Comparison of ENCODE assay signal across 16 cellular contexts in the genomic region with DNA sequence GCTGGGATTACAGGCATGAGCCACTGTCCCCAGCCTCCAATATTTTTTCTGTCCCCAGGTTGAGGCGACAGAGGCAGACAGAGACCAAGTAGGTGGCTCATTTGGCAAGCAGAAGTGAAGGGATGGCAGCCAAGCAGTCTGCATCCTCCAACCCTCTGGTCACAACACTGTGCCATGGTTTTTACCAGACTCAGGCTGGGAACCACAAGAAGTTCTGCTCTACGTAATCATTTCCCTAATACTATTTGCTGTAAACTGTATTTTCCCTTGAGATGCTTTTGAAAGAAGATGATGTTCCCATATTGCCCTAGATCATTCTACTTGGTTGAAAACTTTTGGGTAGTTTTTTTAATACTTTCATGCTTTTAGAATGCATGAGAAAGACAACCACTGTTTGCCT. TPM values are rescaled to one million over a fixed set of nuclear protein-coding genes. Genes with fewer than 3 reads are reported as not detected.
DNase-seq lines count a peak whose midpoint lies in the region; ATAC-seq and TF ChIP-seq lines count a peak whose summit lies in the region.
"Had no signal": no experiment of that assay in that cellular context is flagged by ENCODE, and none has a peak within 500 bp of the region (broad histone marks: within the 10 kb centered on the region; RNA-seq: fewer than 3 reads in every experiment).

No MANE protein-coding gene starts in this region.

- no peaks in the 10 kb centered on the region for H3K27me3 Mint-ChIP-seq in natural killer cell treated with Interleukin-12 subunit alpha and Interleukin-12 subunit beta and Interleukin-15 and Interleukin-18, amount 100 ng/mL, for 72 hours
- H3K27me3 Mint-ChIP-seq in natural killer cell (ENCODE audit: low read depth in 2 of 2): no peaks in the 10 kb centered on the region
- no peaks in the 10 kb centered on the region for H3K27me3 Mint-ChIP-seq in stimulated activated naive B cell treated with anti-CD40 and anti-IgM and Interleukin-4, amounts not matched to agents 10 μg/mL and 1 μg/mL and 100 μg/mL, for 72 hours
- H3K27me3 Mint-ChIP-seq: central memory CD8-positive, alpha-beta T cell; type B pancreatic cell had no signal

- H3K36me3 Mint-ChIP-seq in natural killer cell treated with Interleukin-12 subunit alpha and Interleukin-12 subunit beta and Interleukin-15 and Interleukin-18, amount 100 ng/mL, for 72 hours: no peaks in the 10 kb centered on the region
- H3K36me3 Mint-ChIP-seq in natural killer cell: no peaks in the 10 kb centered on the region
- peaks cover 0 to 3% of the 10 kb centered on the region in 2 donors for H3K36me3 Mint-ChIP-seq in stimulated activated naive B cell treated with anti-CD40 and anti-IgM and Interleukin-4, amounts not matched to agents 10 μg/mL and 1 μg/mL and 100 μg/mL, for 72 hours
- H3K36me3 Mint-ChIP-seq: activated naive CD4-positive, alpha-beta T cell treated with anti-CD3 and anti-CD28 coated beads, Interleukin-2, amount 50 U/mL, for 72 hours; naive B cell; type B pancreatic cell had no signal

- H3K27ac Mint-ChIP-seq in natural killer cell treated with Interleukin-12 subunit alpha and Interleukin-12 subunit beta and Interleukin-15 and Interleukin-18, amount 100 ng/mL, for 72 hours: peak overlapping the region; percentile 42 to 43
- H3K27ac Mint-ChIP-seq in natural killer cell: no peak overlapping the region
- H3K27ac Mint-ChIP-seq in stimulated activated naive B cell treated with anti-CD40 and anti-IgM and Interleukin-4, amounts not matched to agents 10 μg/mL and 1 μg/mL and 100 μg/mL, for 72 hours: peak overlapping the region; percentile 16
- H3K27ac Mint-ChIP-seq: activated naive CD4-positive, alpha-beta T cell treated with anti-CD3 and anti-CD28 coated beads, Interleukin-2, amount 50 U/mL, for 72 hours; naive B cell; type B pancreatic cell had no signal

- H3K4me3 Mint-ChIP-seq in natural killer cell treated with Interleukin-12 subunit alpha and Interleukin-12 subunit beta and Interleukin-15 and Interleukin-18, amount 100 ng/mL, for 72 hours: peak overlapping the region; percentile 27
- no peak overlapping the region for H3K4me3 Mint-ChIP-seq in natural killer cell
- peak overlapping the region in 1 of 2 donors; percentile 9 for H3K4me3 Mint-ChIP-seq in stimulated activated naive B cell treated with anti-CD40 and anti-IgM and Interleukin-4, amounts not matched to agents 10 μg/mL and 1 μg/mL and 100 μg/mL, for 72 hours
- H3K4me3 Mint-ChIP-seq: central memory CD8-positive, alpha-beta T cell; naive B cell; type B pancreatic cell had no signal

- DNase-seq in natural killer cell treated with Interleukin-12 subunit alpha and Interleukin-12 subunit beta and Interleukin-15 and Interleukin-18, amount 100 ng/mL, for 72 hours (ENCODE audit: low spot score): no peak
- no peak for DNase-seq in natural killer cell
- DNase-seq in stimulated activated naive B cell treated with anti-CD40 and anti-IgM and Interleukin-4, amounts not matched to agents 10 μg/mL and 1 μg/mL and 100 μg/mL, for 72 hours: peak; percentile 49
- no peak for DNase-seq in T-helper 9 cell
- no peak for DNase-seq in UCSD-AML1 (lab: John Stamatoyannopoulos, UW; ENCODE audit: unreplicated experiment)
- no peak for DNase-seq in dermis blood vessel endothelial cell
- DNase-seq: DMS 273 treated with DMSO at 0.1 percent for 48 hours, left ventricle myocardium inferior, naive B cell, psoas muscle, SHP77 treated with DMSO at 0.1 percent for 48 hours had no signal

- peak in 1 of 2 donors; percentile 34 for ATAC-seq in natural killer cell treated with Interleukin-12 subunit alpha and Interleukin-12 subunit beta and Interleukin-15 and Interleukin-18, amount 100 ng/mL, for 72 hours
- no peak for ATAC-seq in natural killer cell
- peak; percentile 44 for ATAC-seq in GM21786 (IDR thresholded peaks at IDR 0.05; ENCODE audit: unreplicated experiment)
- peak; percentile 20 for ATAC-seq in HG03442 (IDR thresholded peaks at IDR 0.05; ENCODE audit: unreplicated experiment)
- ATAC-seq in stimulated activated naive B cell treated with anti-CD40 and anti-IgM and Interleukin-4, amounts not matched to agents 10 μg/mL and 1 μg/mL and 100 μg/mL, for 72 hours (replicated peaks): peak; percentile 73
- ATAC-seq: activated naive CD4-positive, alpha-beta T cell treated with anti-CD3 and anti-CD28 coated beads, Interleukin-2, amount 50 U/mL, for 72 hours; psoas muscle had no signal

- intact Hi-C loops in natural killer cell (cut with micrococcal nuclease): no loop called here

- H3K4me1 Mint-ChIP-seq in natural killer cell treated with Interleukin-12 subunit alpha and Interleukin-12 subunit beta and Interleukin-15 and Interleukin-18, amount 100 ng/mL, for 72 hours (ENCODE audit: low read depth in 2 of 2): peaks cover 40 to 55% of the 10 kb centered on the region in 2 donors
- H3K4me1 Mint-ChIP-seq in natural killer cell: peaks cover 11 to 13% of the 10 kb centered on the region in 2 donors
- peaks cover 36 to 64% of the 10 kb centered on the region in 2 donors for H3K4me1 Mint-ChIP-seq in stimulated activated naive B cell treated with anti-CD40 and anti-IgM and Interleukin-4, amounts not matched to agents 10 μg/mL and 1 μg/mL and 100 μg/mL, for 72 hours

- no peaks in the 10 kb centered on the region for H3K9me3 Mint-ChIP-seq in natural killer cell treated with Interleukin-12 subunit alpha and Interleukin-12 subunit beta and Interleukin-15 and Interleukin-18, amount 100 ng/mL, for 72 hours
- H3K9me3 Mint-ChIP-seq in natural killer cell: no peaks in the 10 kb centered on the region
- peaks cover 0 to 2% of the 10 kb centered on the region in 2 donors for H3K9me3 Mint-ChIP-seq in stimulated activated naive B cell treated with anti-CD40 and anti-IgM and Interleukin-4, amounts not matched to agents 10 μg/mL and 1 μg/mL and 100 μg/mL, for 72 hours
- H3K9me3 Mint-ChIP-seq: central memory CD8-positive, alpha-beta T cell; type B pancreatic cell had no signal

- no peak for TF ChIP-seq CTCF in natural killer cell (IDR thresholded peaks at IDR 0.05)

RNA-seq across cellular contexts. Expression of gene PTTG1, which starts 40.5 kb away (rescaled TPM):
- total RNA-seq in natural killer cell treated with Interleukin-12 subunit alpha and Interleukin-12 subunit beta and Interleukin-15 and Interleukin-18, amount 100 ng/mL, for 72 hours: 100 to 1,000 TPM; 139 to 241 TPM
- total RNA-seq in natural killer cell (10 to 100 TPM; 11.7 to 14.8 (median 12.1) TPM), dermis blood vessel endothelial cell (60.4 and 190 TPM in 2 replicates)

RNA-seq across cellular contexts. Expression of gene SLU7, which starts 43.3 kb away (rescaled TPM):
- total RNA-seq in natural killer cell treated with Interleukin-12 subunit alpha and Interleukin-12 subunit beta and Interleukin-15 and Interleukin-18, amount 100 ng/mL, for 72 hours: 10 to 100 TPM; 50.7 to 62.0 TPM
- total RNA-seq in natural killer cell (100 to 1,000 TPM; 114 to 143 (median 118) TPM), dermis blood vessel endothelial cell (84.8 and 96.5 TPM in 2 replicates)

Comparison
In these comparisons a context has a peak if more than half of its experiments do, and no peak if none do; other contexts are left out.
1. H3K27ac Mint-ChIP-seq: peak in natural killer cell treated with Interleukin-12 subunit alpha and Interleukin-12 subunit beta and Interleukin-15 and Interleukin-18, amount 100 ng/mL, for 72 hours (2 of 2) and stimulated activated naive B cell treated with anti-CD40 and anti-IgM and Interleukin-4, amounts not matched to agents 10 μg/mL and 1 μg/mL and 100 μg/mL, for 72 hours (single experiment); none in natural killer cell (0 of 2).
2. ATAC-seq: peak in GM21786 (single experiment), HG03442 (single experiment) and stimulated activated naive B cell treated with anti-CD40 and anti-IgM and Interleukin-4, amounts not matched to agents 10 μg/mL and 1 μg/mL and 100 μg/mL, for 72 hours (2 of 2); none in natural killer cell (0 of 3).